16 cellular contexts compared by ENCODE assay signal in the genomic region with DNA sequence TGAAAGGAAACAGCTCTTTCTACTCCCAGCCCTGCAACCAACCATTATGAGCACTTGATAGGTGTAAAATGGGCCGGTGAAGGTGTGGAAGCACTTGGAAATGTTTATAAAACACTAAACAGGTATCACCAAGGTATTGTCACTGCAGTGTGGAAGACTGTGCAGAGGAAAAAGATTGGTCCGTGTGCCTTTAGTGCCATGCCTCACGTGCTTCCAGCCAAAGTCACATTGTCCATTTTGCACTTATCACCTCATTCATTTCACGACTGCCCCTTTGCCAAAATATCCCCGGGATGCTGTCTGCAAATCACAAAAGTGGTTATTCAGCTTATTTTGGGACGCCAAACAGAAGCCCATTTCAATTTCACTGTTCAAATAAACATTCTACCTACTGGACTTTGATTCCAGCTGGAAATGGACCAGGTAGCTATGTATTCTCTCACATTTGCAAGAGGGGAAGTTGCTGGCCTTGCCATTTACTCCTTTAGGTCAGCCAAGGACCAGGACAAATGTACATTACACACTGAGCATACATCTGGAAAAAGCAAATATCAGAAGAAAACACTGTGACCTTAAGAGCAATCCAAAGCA. TPM values are rescaled to one million over a fixed set of nuclear protein-coding genes. Genes with fewer than 3 reads are reported as not detected.
DNase-seq lines count a peak whose midpoint lies in the region; ATAC-seq and TF ChIP-seq lines count a peak whose summit lies in the region.
"Had no signal": no experiment of that assay in that cellular context is flagged by ENCODE, and none has a peak within 500 bp of the region (broad histone marks: within the 10 kb centered on the region; RNA-seq: fewer than 3 reads in every experiment).

No MANE protein-coding gene starts in this region.

- H3K27me3 ChIP-seq in body of pancreas (no peaks in the 10 kb centered on the region), gastroesophageal sphincter (no peaks in the 10 kb centered on the region), muscle layer of duodenum (ENCODE audit: low read depth, low read length) (no peaks in the 10 kb centered on the region), stomach smooth muscle (ENCODE audit: control insufficient read depth in 1 of 2, insufficient read depth in 2 of 2, low read length in 2 of 2) (no peaks in the 10 kb centered on the region)

- H3K9ac ChIP-seq in stomach smooth muscle (ENCODE audit: low read length in 2 of 2), result peak overlapping the region in 1 of 2 donors; percentile 52

- H3K4me3 ChIP-seq in body of pancreas, result no peak overlapping the region
- no peak overlapping the region for H3K4me3 ChIP-seq in gastroesophageal sphincter
- H3K4me3 ChIP-seq in muscle layer of duodenum (ENCODE audit: low read depth in 1 of 2, low read length in 2 of 2), result no peak overlapping the region
- H3K4me3 ChIP-seq in stomach smooth muscle (ENCODE audit: low read length in 2 of 2), result no peak overlapping the region
- H3K4me3 ChIP-seq: A549, GM12878 had no signal

- H3K36me3 ChIP-seq in body of pancreas (replicated peaks in 1 of 2; ENCODE audit: insufficient read depth in 1 of 2, low read depth in 2 of 2) (no peaks in the 10 kb centered on the region), gastroesophageal sphincter (no peaks in the 10 kb centered on the region), muscle layer of duodenum (ENCODE audit: control insufficient read depth in 1 of 2, insufficient read depth in 2 of 2, low read length in 2 of 2) (no peaks in the 10 kb centered on the region), stomach smooth muscle (ENCODE audit: control insufficient read depth in 2 of 2, insufficient read depth in 2 of 2, low read length in 2 of 2) (no peaks in the 10 kb centered on the region)
- H3K36me3 ChIP-seq: BE2C had no signal

- no peaks in the 10 kb centered on the region for H3K27me3 Mint-ChIP-seq in activated CD8-positive, alpha-beta T cell treated with anti-CD3 and anti-CD28 coated beads, Interleukin-2, amount 10 ng/mL, durations not matched to agents 7 days and 5 days (ENCODE audit: low read depth)
- H3K27me3 Mint-ChIP-seq in HFFc6 (ENCODE audit: insufficient read depth), result no peaks in the 10 kb centered on the region; the same call in 1 of the 2 replicates

- no peak overlapping the region for H3K4me3 Mint-ChIP-seq in activated CD8-positive, alpha-beta T cell treated with anti-CD3 and anti-CD28 coated beads, Interleukin-2, amount 10 ng/mL, durations not matched to agents 7 days and 5 days
- H3K4me3 Mint-ChIP-seq in HFFc6, result no peak overlapping the region
- H3K4me3 Mint-ChIP-seq: CD4-positive, alpha-beta memory T cell; H9 had no signal

- H3K9me3 ChIP-seq in body of pancreas (no peaks in the 10 kb centered on the region), gastroesophageal sphincter (no peaks in the 10 kb centered on the region), muscle layer of duodenum (ENCODE audit: control insufficient read depth in 1 of 2, low read length in 2 of 2) (no peaks in the 10 kb centered on the region), stomach smooth muscle (ENCODE audit: control insufficient read depth in 2 of 2, low read length in 2 of 2) (no peaks in the 10 kb centered on the region)
- H3K9me3 ChIP-seq: A549, BE2C had no signal

- TF ChIP-seq EP300 in gastroesophageal sphincter (IDR thresholded peaks at IDR 0.05), result no peak

- H3K4me1 ChIP-seq in body of pancreas, result peaks cover 9% of the 10 kb centered on the region
- H3K4me1 ChIP-seq in gastroesophageal sphincter, result peaks cover 0 to 12% (median 0%) of the 10 kb centered on the region in 3 donors
- H3K4me1 ChIP-seq in muscle layer of duodenum (ENCODE audit: control insufficient read depth in 1 of 2, insufficient read depth in 2 of 2, low read length in 2 of 2), result no peaks in the 10 kb centered on the region
- H3K4me1 ChIP-seq in stomach smooth muscle (ENCODE audit: control insufficient read depth, insufficient read depth, low read length), result peaks cover 19% of the 10 kb centered on the region
- H3K4me1 ChIP-seq: A549, BE2C had no signal

- H3K36me3 Mint-ChIP-seq in activated CD8-positive, alpha-beta T cell treated with anti-CD3 and anti-CD28 coated beads, Interleukin-2, amount 10 ng/mL, durations not matched to agents 7 days and 5 days (ENCODE audit: low read depth), result no peaks in the 10 kb centered on the region
- peaks cover 4% of the 10 kb centered on the region; the same call in 1 of the 2 replicates for H3K36me3 Mint-ChIP-seq in HFFc6 (ENCODE audit: low read depth)
- H3K36me3 Mint-ChIP-seq: CD4-positive, alpha-beta memory T cell had no signal

- DNase-seq in body of pancreas (peak in 2 of 4 donors; percentile 22 to 23), cardiac septum (ENCODE audit: low spot score) (no peak), HFFc6 (no peak)
- no peak for DNase-seq in activated CD8-positive, alpha-beta T cell treated with anti-CD3 and anti-CD28 coated beads, Interleukin-2, amount 10 ng/mL, durations not matched to agents 7 days and 5 days
- DNase-seq: BE2C; CD4-positive, alpha-beta memory T cell; DMS79; GOT3; H9 had no signal

- TF ChIP-seq POLR2A in body of pancreas (IDR thresholded peaks at IDR 0.05), result no peak
- no peak for TF ChIP-seq POLR2A in gastroesophageal sphincter (IDR thresholded peaks at IDR 0.05)

- CTCF ChIA-PET in activated CD8-positive, alpha-beta T cell treated with anti-CD3 and anti-CD28 coated beads, Interleukin-2, amount 10 ng/mL, durations not matched to agents 7 days and 5 days (lab: Charles Lee), result no interaction called here

- H3K9me3 Mint-ChIP-seq in activated CD8-positive, alpha-beta T cell treated with anti-CD3 and anti-CD28 coated beads, Interleukin-2, amount 10 ng/mL, durations not matched to agents 7 days and 5 days (ENCODE audit: insufficient read depth), result no peaks in the 10 kb centered on the region
- no peaks in the 10 kb centered on the region for H3K9me3 Mint-ChIP-seq in HFFc6

- no peaks in the 10 kb centered on the region for H3K4me1 Mint-ChIP-seq in activated CD8-positive, alpha-beta T cell treated with anti-CD3 and anti-CD28 coated beads, Interleukin-2, amount 10 ng/mL, durations not matched to agents 7 days and 5 days (ENCODE audit: low read depth)
- H3K4me1 Mint-ChIP-seq in HFFc6 (ENCODE audit: low read depth), result no peaks in the 10 kb centered on the region
- H3K4me1 Mint-ChIP-seq: CD4-positive, alpha-beta memory T cell; H9 had no signal

- no peak overlapping the region for H3K27ac ChIP-seq in body of pancreas
- peak overlapping the region in 3 of 4 donors; percentile 70 to 84 (median 77) for H3K27ac ChIP-seq in gastroesophageal sphincter
- peak overlapping the region; percentile 90 for H3K27ac ChIP-seq in muscle layer of duodenum (ENCODE audit: low read length)
- H3K27ac ChIP-seq in stomach smooth muscle (ENCODE audit: low read length), result peak overlapping the region; percentile 90
- H3K27ac ChIP-seq: A549, C4-2B had no signal

- no peak overlapping the region for H3K27ac Mint-ChIP-seq in activated CD8-positive, alpha-beta T cell treated with anti-CD3 and anti-CD28 coated beads, Interleukin-2, amount 10 ng/mL, durations not matched to agents 7 days and 5 days
- no peak overlapping the region for H3K27ac Mint-ChIP-seq in HFFc6
- H3K27ac Mint-ChIP-seq: CD4-positive, alpha-beta memory T cell; H9 had no signal

- TF ChIP-seq CTCF in body of pancreas (IDR thresholded peaks at IDR 0.05) (no peak), gastroesophageal sphincter (IDR thresholded peaks at IDR 0.05) (no peak), HFFc6 (IDR thresholded peaks at IDR 0.05) (no peak)

- intact Hi-C loops in body of pancreas (cut with DNase I) (no loop called here), cardiac septum (cut with DNase I) (no loop called here)

- POLR2A ChIA-PET in activated CD8-positive, alpha-beta T cell treated with anti-CD3 and anti-CD28 coated beads, Interleukin-2, amount 10 ng/mL, durations not matched to agents 7 days and 5 days (lab: Charles Lee), result no interaction called here

- ATAC-seq in body of pancreas (peak; percentile 42), gastroesophageal sphincter (no peak), HG03135 (IDR thresholded peaks at IDR 0.05; ENCODE audit: unreplicated experiment) (no peak)
- ATAC-seq in activated CD8-positive, alpha-beta T cell treated with anti-CD3 and anti-CD28 coated beads, Interleukin-2, amount 10 ng/mL, durations not matched to agents 7 days and 5 days, result no peak
- ATAC-seq: A549, GM12878 had no signal

- WGBS in body of pancreas, 2 donors, result 19 to 30% methylated on average over 6 of the region's 6 CpGs
- WGBS in gastroesophageal sphincter (ENCODE audit: low coverage in 1 of 2), 2 donors, result 33 to 41% methylated on average over 5 to 6 of the region's 6 CpGs

RNA-seq across cellular contexts. Expression of a gene that starts 58.4 kb away (rescaled TPM):
- total RNA-seq in body of pancreas (10 to 100 TPM; 29.6 to 31.0 TPM), gastroesophageal sphincter (100 to 1,000 TPM in 3 of 4 donors, 10 to 100 TPM in 1; 49.5 to 176 (median 116) TPM), cardiac septum (95.1 TPM)
- under 1 TPM; 0.18 to 0.24 TPM for total RNA-seq in activated CD8-positive, alpha-beta T cell treated with anti-CD3 and anti-CD28 coated beads, Interleukin-2, amount 10 ng/mL, durations not matched to agents 7 days and 5 days
- total RNA-seq in HFFc6 (2021; fragmentation: NEBNext Ultra II Directional; extraction: Animal tissue kit (Norgen Biotek cat#: 25700)), result 10 to 100 TPM; 20.2 to 60.1 (median 23.8) TPM

Comparison
In these comparisons a context has a peak if more than half of its experiments do, and no peak if none do; other contexts are left out.
1. H3K27ac ChIP-seq: peak in gastroesophageal sphincter (3 of 4), muscle layer of duodenum (single experiment) and stomach smooth muscle (single experiment); none in body of pancreas (0 of 4).
2. RNA of a gene that starts 58.4 kb away (total RNA-seq): 49.5 to 176 TPM in gastroesophageal sphincter, 95.1 TPM in cardiac septum (single experiment), 29.6 to 31.0 TPM in body of pancreas and 20.2 to 60.1 TPM in HFFc6; 0.18 to 0.24 TPM in activated CD8-positive, alpha-beta T cell treated with anti-CD3 and anti-CD28 coated beads, Interleukin-2, amount 10 ng/mL, durations not matched to agents 7 days and 5 days; every median in the first group is over 10 times any median in the second.